19 cellular contexts compared by ENCODE assay signal in the genomic region with DNA sequence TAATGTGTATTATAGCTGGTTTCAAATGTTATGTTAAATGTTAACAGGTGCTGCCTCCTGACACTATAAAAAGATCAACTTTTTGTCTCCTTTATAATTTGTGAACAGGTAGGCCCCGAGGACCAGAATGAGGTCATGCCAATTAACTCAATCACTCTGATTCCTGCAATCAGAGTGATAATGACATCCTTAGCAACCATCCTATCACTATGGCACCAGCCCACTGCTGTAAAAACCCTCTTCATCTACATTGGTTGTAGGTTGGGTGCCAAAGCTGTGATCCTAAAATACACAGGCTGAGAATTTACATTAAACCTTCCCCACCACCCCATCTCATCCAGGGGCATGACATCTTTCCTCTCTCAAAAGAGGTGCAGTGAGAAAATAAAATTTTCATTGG.
DNase-seq lines count a peak whose midpoint lies in the region; FAIRE-seq and TF ChIP-seq lines count a peak whose summit lies in the region.
"Had no signal": no experiment of that assay in that cellular context is flagged by ENCODE, and none has a peak within 500 bp of the region (broad histone marks: within the 10 kb centered on the region; RNA-seq: fewer than 3 reads in every experiment).

No MANE protein-coding gene starts in this region.

- no peak overlapping the region for H4K8ac ChIP-seq in mesendoderm (ENCODE audit: low read depth, low read length)

- WGBS in mesendoderm (ENCODE audit: extremely low coverage, insufficient coverage, low lambda C conversion rate), result no CpG with 5 or more reads among the region's 1 CpG
- 100% methylated on average over 1 of the region's 1 CpG for WGBS in mammary epithelial cell (ENCODE audit: low coverage, missing lambda C conversion rate)

- no peak for FAIRE-seq in H54 (lab: Jason Lieb, UNC)
- FAIRE-seq: A204.1, GM12891, GM18507 had no signal

- H3K4me1 ChIP-seq in mesendoderm (ENCODE audit: control insufficient read depth, low read depth, low read length) (peaks cover 1% of the 10 kb centered on the region), mammary epithelial cell (ENCODE audit: insufficient read depth, low read length) (peaks cover 6% of the 10 kb centered on the region)

- dilution Hi-C loops in mammary epithelial cell (cut with HindIII; ENCODE audit: low sequenced_read_pairs), result no loop called here

- no peaks in the 10 kb centered on the region for H3K9me3 ChIP-seq in mammary epithelial cell (replicated peaks; ENCODE audit: insufficient read depth, low read length)
- H3K9me3 ChIP-seq: BLaER1, HAP-1 had no signal

- no peak overlapping the region for H2BK15ac ChIP-seq in mesendoderm (replicated peaks; ENCODE audit: low read depth)

- H3K4me3 ChIP-seq in mesendoderm (ENCODE audit: low read length) (no peak overlapping the region), mammary epithelial cell (replicated peaks in 1 of 3; ENCODE audit: insufficient read depth in 1 of 3, low read depth in 2 of 3, low read length in 3 of 3) (no peak overlapping the region)
- H3K4me3 ChIP-seq: BLaER1, HAP-1 had no signal

- no peak overlapping the region for H2BK120ac ChIP-seq in mesendoderm (ENCODE audit: low read depth, low read length)

- H3K79me1 ChIP-seq in mesendoderm (ENCODE audit: low read length), result no peaks in the 10 kb centered on the region

- no peaks in the 10 kb centered on the region for H3K36me3 ChIP-seq in mesendoderm (ENCODE audit: control insufficient read depth, insufficient read depth, low read length)
- H3K36me3 ChIP-seq in mammary epithelial cell (ENCODE audit: insufficient read depth, low read length), result no peaks in the 10 kb centered on the region
- H3K36me3 ChIP-seq: BLaER1, HAP-1 had no signal

- H3K56ac ChIP-seq in mesendoderm (ENCODE audit: low read length), result no peak overlapping the region

- H2AK5ac ChIP-seq in mesendoderm (ENCODE audit: low read length), result no peak overlapping the region

- TF ChIP-seq CTCF in mammary epithelial cell (conservative IDR thresholded peaks at IDR 0.05 in 1 of 2, IDR thresholded peaks at IDR 0.05 in 1 of 2; ENCODE audit: extremely low read depth in 1 of 2, insufficient read depth in 1 of 2, low read depth in 1 of 2, low read length in 2 of 2), result no peak

- H4K20me1 ChIP-seq in mammary epithelial cell (ENCODE audit: insufficient read depth, low read length), result no peaks in the 10 kb centered on the region
- H4K20me1 ChIP-seq: BLaER1 had no signal

- H2AFZ ChIP-seq in mammary epithelial cell (ENCODE audit: low read depth, low read length), result no peak overlapping the region

- no peaks in the 10 kb centered on the region for H3K27me3 ChIP-seq in mesendoderm (ENCODE audit: insufficient read depth, low read length, poor library complexity)
- H3K27me3 ChIP-seq in mammary epithelial cell (ENCODE audit: insufficient read depth, low read length), result no peaks in the 10 kb centered on the region
- H3K27me3 ChIP-seq: BLaER1 had no signal

- DNase-seq in COR-L47 (lab: John Stamatoyannopoulos, UW), result peak; percentile 69
- peak; percentile 53 for DNase-seq in NCI-H1417 treated with DMSO at 0.1 percent for 48 hours (lab: John Stamatoyannopoulos, UW)
- peak; percentile 91 for DNase-seq in NCI-H69 (lab: John Stamatoyannopoulos, UW)
- peak; percentile 33 for DNase-seq in mesendoderm
- DNase-seq in OCI-M2 (lab: John Stamatoyannopoulos, UW; ENCODE audit: unreplicated experiment), result no peak
- no peak for DNase-seq in H54 (ENCODE audit: insufficient read length, low spot score)
- DNase-seq in mammary epithelial cell, result no peak
- no peak for DNase-seq in activated naive CD4-positive, alpha-beta T cell treated with anti-CD3 and anti-CD28 coated beads, Interleukin-2, amount 50 U/mL, for 16 hours
- DNase-seq: CD8-positive, alpha-beta T cell; GF-D8; NCI-H187 treated with DMSO at 0.1 percent for 48 hours; NCI-H2227 treated with DMSO at 0.1 percent for 48 hours; NCI-H524 treated with DMSO at 0.1 percent for 48 hours; PC-3 had no signal

- in situ Hi-C loops in mammary epithelial cell (cut with MboI; ENCODE audit: low sequenced_read_pairs in 2 of 2), result no loop called here

- no peak overlapping the region for H3K4ac ChIP-seq in mesendoderm (ENCODE audit: low read depth, low read length)

- H4K5ac ChIP-seq in mesendoderm (ENCODE audit: low read length), result no peak overlapping the region

- intact Hi-C loops in mammary epithelial cell (cut with micrococcal nuclease), result no loop called here

- no TSS peak for BruUV-seq in mammary epithelial cell (replicated peaks; lab: Mats Ljungman, UMichigan)

- H3K9ac ChIP-seq in mesendoderm (ENCODE audit: low read length) (no peak overlapping the region), mammary epithelial cell (ENCODE audit: insufficient read depth, low read length) (no peak overlapping the region)
- H3K9ac ChIP-seq: BLaER1 had no signal

- no peak overlapping the region for H2BK5ac ChIP-seq in mesendoderm (ENCODE audit: low read length)

- H3K18ac ChIP-seq in mesendoderm (ENCODE audit: low read length), result no peak overlapping the region

- CTCF ChIA-PET in mammary epithelial cell (lab: Charles Lee; ENCODE audit: low non-redundant PET), result no interaction called here

- no peak for TF ChIP-seq POLR2A in H54 (IDR thresholded peaks at IDR 0.05; ENCODE audit: low read depth, low read length)

- H3K27ac ChIP-seq in mesendoderm (ENCODE audit: low read depth, low read length) (no peak overlapping the region), mammary epithelial cell (ENCODE audit: insufficient read depth, low read depth, low read length) (no peak overlapping the region)
- H3K27ac ChIP-seq: BLaER1 had no signal

- H3K4me2 ChIP-seq in mesendoderm (ENCODE audit: low read length), result no peak overlapping the region
- no peak overlapping the region for H3K4me2 ChIP-seq in mammary epithelial cell (ENCODE audit: insufficient read depth, low read depth, low read length)
- H3K4me2 ChIP-seq: BLaER1 had no signal

- H3K79me2 ChIP-seq in mesendoderm (ENCODE audit: control insufficient read depth, insufficient read depth, low read length) (no peaks in the 10 kb centered on the region), mammary epithelial cell (ENCODE audit: insufficient read depth, low read length) (no peaks in the 10 kb centered on the region)

- H3K23ac ChIP-seq in mesendoderm (ENCODE audit: low read length), result no peak overlapping the region

Comparison
In these comparisons a context has a peak if more than half of its experiments do, and no peak if none do; other contexts are left out.
1. DNase-seq: peak in COR-L47 (single experiment), NCI-H1417 treated with DMSO at 0.1 percent for 48 hours (single experiment), NCI-H69 (single experiment) and mesendoderm (single experiment); none in OCI-M2 (single experiment), H54 (single experiment), mammary epithelial cell (single experiment) and activated naive CD4-positive, alpha-beta T cell treated with anti-CD3 and anti-CD28 coated beads, Interleukin-2, amount 50 U/mL, for 16 hours (single experiment).